In the genomic region with DNA sequence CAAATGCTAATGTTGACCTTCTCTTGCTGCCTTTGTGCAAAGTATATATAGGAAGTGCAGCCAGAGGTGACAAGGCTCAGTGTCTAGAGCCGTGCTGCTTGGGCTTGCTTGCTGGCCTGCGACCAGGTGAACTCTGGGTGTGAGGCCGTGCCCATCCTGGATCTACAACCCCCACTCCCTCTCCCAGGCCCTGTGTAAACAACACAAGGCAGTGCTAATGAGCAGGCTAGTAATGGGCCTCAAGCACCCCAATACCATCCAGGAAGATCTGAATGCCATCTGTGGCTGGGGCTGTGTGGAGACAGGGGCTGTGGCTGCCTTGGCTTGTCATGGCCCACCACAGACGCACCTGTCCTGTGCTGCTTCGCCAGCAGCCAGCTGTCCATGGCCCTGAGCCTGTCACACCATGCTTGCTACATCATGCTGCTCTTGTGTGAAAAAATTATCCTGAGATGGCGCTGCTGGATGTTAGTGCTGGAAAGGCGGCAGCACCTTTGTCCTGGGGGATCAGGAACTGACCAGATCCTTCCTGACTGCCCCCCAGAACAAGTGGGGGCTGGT, we compare ENCODE assay signal across 14 cellular contexts.
"Had no signal": no experiment of that assay in that cellular context is flagged by ENCODE, and none has a peak within 500 bp of the region (broad histone marks: within the 10 kb centered on the region; RNA-seq: fewer than 3 reads in every experiment).

No MANE protein-coding gene starts in this region.

- ATAC-seq: activated naive CD4-positive, alpha-beta T cell treated with anti-CD3 and anti-CD28 coated beads, Interleukin-2, amount 50 U/mL, for 72 hours; left colon had no signal

- DNase-seq: activated B cell treated with CpG ODN at 0.5 μM for 24 hours; activated CD4-positive, alpha-beta memory T cell treated with anti-CD3 and anti-CD28 coated beads for 36 hours; activated CD4-positive, alpha-beta T cell treated with anti-CD3 and anti-CD28 coated beads for 4 hours; activated gamma-delta T cell treated with Interleukin-2 at 50 U/mL for 16 hours; activated T-cell treated with anti-CD3 and anti-CD28 coated beads for 4 hours; adrenal gland; erythroblast; hypothalamus; islet precursor cell; left colon; nephron progenitor cell; occipital lobe; transverse colon had no signal
